In genomic region chr4:10157478-10158354, GRCh38 we compare ENCODE assay signal across 8 cellular contexts. TPM values are rescaled to one million over a fixed set of nuclear protein-coding genes. Genes with fewer than 3 reads are reported as not detected.
DNase-seq lines count a peak whose midpoint lies in the region; ATAC-seq and TF ChIP-seq lines count a peak whose summit lies in the region.

No MANE protein-coding gene starts in this region.

- H3K4me3 ChIP-seq in NB4 (ENCODE audit: low read depth, low read length) (no peak overlapping the region), kidney epithelial cell (ENCODE audit: low read depth, low read length) (no peak overlapping the region)

- no peaks in the 10 kb centered on the region for H3K36me3 Mint-ChIP-seq in activated CD8-positive, alpha-beta memory T cell treated with anti-CD3 and anti-CD28 coated beads, Interleukin-2, amount 10 ng/mL, durations not matched to agents 7 days and 5 days

- no peaks in the 10 kb centered on the region for H3K36me3 ChIP-seq in kidney epithelial cell (ENCODE audit: control insufficient read depth, insufficient read depth, low read length)

- no peaks in the 10 kb centered on the region for H3K9me3 Mint-ChIP-seq in activated CD8-positive, alpha-beta memory T cell treated with anti-CD3 and anti-CD28 coated beads, Interleukin-2, amount 10 ng/mL, durations not matched to agents 7 days and 5 days (ENCODE audit: low read depth)

- peaks cover 5% of the 10 kb centered on the region for H3K27me3 Mint-ChIP-seq in activated CD8-positive, alpha-beta memory T cell treated with anti-CD3 and anti-CD28 coated beads, Interleukin-2, amount 10 ng/mL, durations not matched to agents 7 days and 5 days

- peak; percentile 60 for DNase-seq in activated CD8-positive, alpha-beta memory T cell treated with anti-CD3 and anti-CD28 coated beads, Interleukin-2, amount 10 ng/mL, durations not matched to agents 7 days and 5 days
- no peak for DNase-seq in activated CD8-positive, alpha-beta memory T cell treated with anti-CD3 and anti-CD28 coated beads for 24 hours
- DNase-seq in HEK293T (ENCODE audit: extremely low spot score) (peak; percentile 80), NB4 (ENCODE audit: low read depth) (peak; percentile 72), T1000 (lab: John Stamatoyannopoulos, UW) (peak; percentile 7), cerebellar cortex (ENCODE audit: low spot score) (peak; percentile 78), kidney epithelial cell (ENCODE audit: low read depth) (peak; percentile 28)
- peak; percentile 15 to 30 for DNase-seq in stimulated activated CD4-positive, alpha-beta T cell treated with anti-CD3 and anti-CD28 coated beads, Interleukin-2, amount 100 ng/mL, for 48 hours

- peaks cover 8% of the 10 kb centered on the region for H3K27me3 ChIP-seq in kidney epithelial cell (ENCODE audit: control insufficient read depth, insufficient read depth, low read length)

- POLR2A ChIA-PET in HEK293T (lab: Yijun Ruan, JAX): interaction anchor here (0.9 to 1.0 kb wide), 2 partner anchors 41 to 116 kb away, joined by 3 read pairs; no protein-coding TSS in a partner anchor

- TF ChIP-seq CTCF in NB4 (IDR thresholded peaks at IDR 0.05; ENCODE audit: low read depth, low read length) (peak; percentile 93), kidney epithelial cell (IDR thresholded peaks at IDR 0.05; ENCODE audit: insufficient read depth, low read length, poor library complexity, severe bottlenecking) (peak; percentile 77)

- CTCF ChIA-PET in activated CD8-positive, alpha-beta memory T cell treated with anti-CD3 and anti-CD28 coated beads, Interleukin-2, amount 10 ng/mL, durations not matched to agents 7 days and 5 days (lab: Charles Lee): interaction anchor here (0.7 to 11.0 kb wide), 15 partner anchors 10 to 394 kb away, joined by 3 to 116 read pairs (median 7); partner anchors contain the start of genes WDR1 and ZNF518B
- CTCF ChIA-PET in HEK293T (lab: Yijun Ruan, JAX): interaction anchor here (0.5 to 1.2 kb wide), 10 partner anchors 15 to 483 kb away, joined by 3 to 7 read pairs (median 3); no protein-coding TSS in a partner anchor

- no peak for TF ChIP-seq POLR2A in NB4 (IDR thresholded peaks at IDR 0.05; ENCODE audit: extremely low read depth, insufficient read length)

- peaks cover 28% of the 10 kb centered on the region for H3K4me1 Mint-ChIP-seq in activated CD8-positive, alpha-beta memory T cell treated with anti-CD3 and anti-CD28 coated beads, Interleukin-2, amount 10 ng/mL, durations not matched to agents 7 days and 5 days

- ATAC-seq in activated CD8-positive, alpha-beta memory T cell treated with anti-CD3 and anti-CD28 coated beads, Interleukin-2, amount 10 ng/mL, durations not matched to agents 7 days and 5 days: peak; percentile 60

- no peak overlapping the region for H3K4me3 Mint-ChIP-seq in activated CD8-positive, alpha-beta memory T cell treated with anti-CD3 and anti-CD28 coated beads, Interleukin-2, amount 10 ng/mL, durations not matched to agents 7 days and 5 days

- no peak overlapping the region for H3K27ac Mint-ChIP-seq in activated CD8-positive, alpha-beta memory T cell treated with anti-CD3 and anti-CD28 coated beads, Interleukin-2, amount 10 ng/mL, durations not matched to agents 7 days and 5 days

TF ChIP-seq in HEK293T, 16 proteins besides CTCF, POLR2A, EP300 and RAD21:
- no peak for TF ChIP-seq CTBP1 (IDR thresholded peaks at IDR 0.05; ENCODE audit: borderline replicate concordance)
- no peak for TF ChIP-seq BHLHE40 (IDR thresholded peaks at IDR 0.05; ENCODE audit: borderline replicate concordance)
- no peak for TF ChIP-seq PKNOX1 (IDR thresholded peaks at IDR 0.05)
- TF ChIP-seq NFRKB (IDR thresholded peaks at IDR 0.05): no peak
- TF ChIP-seq SUZ12 (IDR thresholded peaks at IDR 0.05): no peak
- no peak for TF ChIP-seq FOXA1 (IDR thresholded peaks at IDR 0.05)
- TF ChIP-seq L3MBTL2 (conservative IDR thresholded peaks at IDR 0.05): no peak
- no peak for TF ChIP-seq ELF4 (IDR thresholded peaks at IDR 0.05)
- TF ChIP-seq HDGF (IDR thresholded peaks at IDR 0.05; ENCODE audit: borderline replicate concordance): no peak
- no peak for TF ChIP-seq FOXK2 (IDR thresholded peaks at IDR 0.05)

RNA-seq across cellular contexts. Expression of gene WDR1, which starts 41.1 kb away (rescaled TPM):
- 100 to 1,000 TPM; 481 to 538 TPM for total RNA-seq in activated CD8-positive, alpha-beta memory T cell treated with anti-CD3 and anti-CD28 coated beads, Interleukin-2, amount 10 ng/mL, durations not matched to agents 7 days and 5 days
- total RNA-seq in kidney epithelial cell: 370 and 385 TPM in 2 replicates
